Comparison of ENCODE assay signal across 7 cellular contexts in genomic region chr11:110092577-110093406, GRCh38. TPM values are rescaled to one million over a fixed set of nuclear protein-coding genes. Genes with fewer than 3 reads are reported as not detected.
DNase-seq lines count a peak whose midpoint lies in the region; FAIRE-seq and TF ChIP-seq lines count a peak whose summit lies in the region.

TSS of gene ZC3H12C (plus strand) at chr11:110093392. CDS start at chr11:110093412, 20 bp downstream.

- peak within 1 kb of the TSS; percentile 91 for H3K4me3 Mint-ChIP-seq in astrocyte (ENCODE audit: unreplicated experiment)

- peak within 1 kb of the TSS; percentile 90 for H3K4me2 ChIP-seq in astrocyte (ENCODE audit: low read length)

- H3K79me2 ChIP-seq in astrocyte (ENCODE audit: insufficient read depth, low read length) = peaks cover 37% of the 10 kb centered on the region

- peak within 1 kb of the TSS; percentile 91 for H2AFZ ChIP-seq in astrocyte (ENCODE audit: low read depth, low read length)

- TF ChIP-seq POLR2A in prostate gland (IDR thresholded peaks at IDR 0.05) = peak; percentile 17

- intact Hi-C loops in prostate gland (cut with DNase I) = loop anchor here (5.0 kb wide), 2 partner anchors 140 to 205 kb away; partner anchors contain the start of gene RDX

- H3K9me3 ChIP-seq in astrocyte (ENCODE audit: insufficient read depth, low read depth, low read length) = no peaks in the 10 kb centered on the region
- H3K9me3 ChIP-seq in prostate gland = no peaks in the 10 kb centered on the region

- FAIRE-seq in astrocyte (lab: Jason Lieb, UNC) = no peak

- peaks cover 2% of the 10 kb centered on the region for H3K9me3 Mint-ChIP-seq in astrocyte (ENCODE audit: unreplicated experiment)

- H3K36me3 Mint-ChIP-seq in astrocyte (ENCODE audit: low read depth, unreplicated experiment) = no peaks in the 10 kb centered on the region

- H3K36me3 ChIP-seq in astrocyte (ENCODE audit: insufficient read depth, low read length) (no peaks in the 10 kb centered on the region), prostate gland (no peaks in the 10 kb centered on the region)

- H3K27me3 Mint-ChIP-seq in astrocyte (ENCODE audit: low read depth, unreplicated experiment) = peaks cover 2% of the 10 kb centered on the region

- H3K9ac ChIP-seq in astrocyte (ENCODE audit: low read length) = peak within 1 kb of the TSS; percentile 84

- 1% methylated on average over 69 of the region's 106 CpGs for WGBS in prostate gland

- H3K27ac ChIP-seq in astrocyte (ENCODE audit: low read depth, low read length) (peak within 1 kb of the TSS; percentile 73), prostate gland (peak within 1 kb of the TSS; percentile 92)

- H4K20me1 ChIP-seq in astrocyte (ENCODE audit: insufficient read depth, low read length) = peaks cover 13% of the 10 kb centered on the region

- peak within 1 kb of the TSS; percentile 93 for H3K27ac Mint-ChIP-seq in astrocyte (ENCODE audit: unreplicated experiment)

- H3K4me1 ChIP-seq in astrocyte (ENCODE audit: insufficient read depth, low read length) (no peaks in the 10 kb centered on the region), prostate gland (replicated peaks) (no peaks in the 10 kb centered on the region)

- DNase-seq in GM12864 (ENCODE audit: low read depth) (peak; percentile 61), GOT3 (lab: John Stamatoyannopoulos, UW) (peak; percentile 15), LHCN-M2 (ENCODE audit: low read depth) (peak; percentile 88), RPMI7951 (ENCODE audit: low read depth) (peak; percentile 89), astrocyte (ENCODE audit: low read depth) (peak; percentile 79), hepatic stellate cell (ENCODE audit: low spot score) (peak; percentile 79), prostate gland (ENCODE audit: low spot score) (peak; percentile 83)

- TF ChIP-seq CTCF in GM12864 (IDR thresholded peaks at IDR 0.05; ENCODE audit: low read depth, low read length, missing control alignments) (peak; percentile 52), astrocyte (IDR thresholded peaks at IDR 0.05; ENCODE audit: insufficient read depth, low read depth, low read length) (peak; percentile 19), prostate gland (IDR thresholded peaks at IDR 0.05) (peak in 3 of 4 experiments; percentile 35 to 73 (median 56))

- H3K27me3 ChIP-seq in astrocyte (ENCODE audit: insufficient read depth, low read length) = no peaks in the 10 kb centered on the region
- H3K27me3 ChIP-seq in prostate gland (replicated peaks; ENCODE audit: insufficient read depth) = no peaks in the 10 kb centered on the region

- H3K4me1 Mint-ChIP-seq in astrocyte (ENCODE audit: low read depth, unreplicated experiment) = peaks cover 17% of the 10 kb centered on the region

- H3K4me3 ChIP-seq in GM12864 (ENCODE audit: low read depth, low read length) (peak within 1 kb of the TSS; percentile 98), astrocyte (ENCODE audit: insufficient read depth, low read depth, low read length) (peak within 1 kb of the TSS; percentile 70), prostate gland (peak within 1 kb of the TSS; percentile 59 to 72)

RNA-seq across cellular contexts. Expression of gene ZC3H12C, which starts in this region (rescaled TPM):
- total RNA-seq in LHCN-M2 (2014; rRNA removed) (7.5 and 13.4 TPM in 2 replicates), astrocyte (10.4 and 12.0 TPM in 2 replicates), prostate gland (10 to 100 TPM in 1 of 2 donors, 1 to 10 TPM in 1; 6.5 to 11.9 TPM)
- polyA plus RNA-seq in LHCN-M2 (2012) = 1.6 TPM
- 8.5 and 9.5 TPM in 2 replicates for total RNA-seq in RPMI7951 (2014; rRNA removed; shearing (Covaris generic))

Comparison
In these comparisons a context has a peak if more than half of its experiments do, and no peak if none do; other contexts are left out.
1. Peak in every context shown above with its lines: DNase-seq, H3K4me3 ChIP-seq and H3K27ac ChIP-seq.
2. DNase-seq: peak in every context shown above with its lines; median percentile 89 in RPMI7951; 88 in LHCN-M2; 83 in prostate gland; 79 in astrocyte; 79 in hepatic stellate cell; 61 in GM12864; 15 in GOT3.